3 cellular contexts compared by ENCODE assay signal in the genomic region with DNA sequence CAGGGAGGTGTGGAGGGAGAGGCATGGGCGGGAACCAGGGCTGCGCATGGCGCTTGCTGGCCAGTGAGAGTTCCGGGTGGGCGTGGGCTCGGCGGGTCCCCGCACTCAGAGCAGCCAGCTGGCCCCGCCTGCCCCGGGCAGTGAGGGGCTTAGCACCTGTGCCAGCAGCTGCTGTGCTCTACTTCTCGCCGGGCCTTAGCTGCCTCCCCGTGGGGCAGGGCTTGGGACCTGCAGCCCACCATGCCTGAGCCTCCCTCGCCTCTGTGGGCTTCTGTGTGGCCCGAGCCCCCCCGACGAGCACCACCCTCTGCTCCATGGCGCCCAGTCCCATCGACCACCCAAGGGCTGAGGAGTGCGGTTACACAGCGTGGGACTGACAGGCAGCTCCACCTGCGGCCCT.
"Had no signal": no experiment of that assay in that cellular context is flagged by ENCODE, and none has a peak within 500 bp of the region (broad histone marks: within the 10 kb centered on the region; RNA-seq: fewer than 3 reads in every experiment).

No MANE protein-coding gene starts in this region.

- H3K4me3 ChIP-seq: GM12878 had no signal

- DNase-seq: GDM1, GF-D8 had no signal
